In genomic region chr15:29269485-29270168, GRCh38 we compare ENCODE assay signal across 8 cellular contexts. TPM values are rescaled to one million over a fixed set of nuclear protein-coding genes. Genes with fewer than 3 reads are reported as not detected.
DNase-seq lines count a peak whose midpoint lies in the region; TF ChIP-seq lines count a peak whose summit lies in the region.

Gene NSMCE3 (minus strand): TSS chr15:29269822. CDS start chr15:29269705, 117 bp downstream.

- H3K4me3 ChIP-seq in DOHH2 (ENCODE audit: low read length) (peak within 1 kb of the TSS; percentile 96), GM23248 (peak within 1 kb of the TSS; percentile 89), Karpas-422 (ENCODE audit: low read length) (peak within 1 kb of the TSS; percentile 91)

- H3K36me3 ChIP-seq in DOHH2 (ENCODE audit: control insufficient read depth, low read length), result peaks cover 19% of the 10 kb centered on the region
- no peaks in the 10 kb centered on the region for H3K36me3 ChIP-seq in GM23248 (ENCODE audit: low read depth)
- no peaks in the 10 kb centered on the region for H3K36me3 ChIP-seq in Karpas-422 (ENCODE audit: insufficient read depth, low read length)

- 1% methylated on average over 50 to 68 of the region's 68 CpGs for WGBS in GM23248 (ENCODE audit: low coverage in 1 of 2, low lambda C conversion rate in 2 of 2, missing lambda C conversion rate in 2 of 2), 2 experiments

- H3K9me3 Mint-ChIP-seq in nephron progenitor cell, result no peaks in the 10 kb centered on the region
- no peaks in the 10 kb centered on the region for H3K9me3 Mint-ChIP-seq in stimulated activated naive CD8-positive, alpha-beta T cell treated with anti-CD3 and anti-CD28 coated beads, Interleukin-15, Interleukin-2, amounts not matched to agents 100 ng/mL and 50 ng/mL, for 24 hours

- H3K4me2 ChIP-seq in DOHH2 (ENCODE audit: low read length) (peak within 1 kb of the TSS; percentile 86), GM23248 (ENCODE audit: unreplicated experiment) (peak within 1 kb of the TSS; percentile 98), Karpas-422 (ENCODE audit: low read depth, low read length, poor library complexity, severe bottlenecking) (peak within 1 kb of the TSS; percentile 77)

- H2AFZ ChIP-seq in GM23248, result peak within 1 kb of the TSS; percentile 90
- H2AFZ ChIP-seq in Karpas-422 (ENCODE audit: low read length), result peak within 1 kb of the TSS; percentile 64

- no peaks in the 10 kb centered on the region for H3K36me3 Mint-ChIP-seq in nephron progenitor cell (ENCODE audit: low read depth)
- peaks cover 7% of the 10 kb centered on the region for H3K36me3 Mint-ChIP-seq in stimulated activated naive CD8-positive, alpha-beta T cell treated with anti-CD3 and anti-CD28 coated beads, Interleukin-15, Interleukin-2, amounts not matched to agents 100 ng/mL and 50 ng/mL, for 24 hours (ENCODE audit: low read depth)

- peaks cover 5% of the 10 kb centered on the region for H3K27me3 Mint-ChIP-seq in nephron progenitor cell (ENCODE audit: low read depth, poor library complexity)
- no peaks in the 10 kb centered on the region for H3K27me3 Mint-ChIP-seq in stimulated activated naive CD8-positive, alpha-beta T cell treated with anti-CD3 and anti-CD28 coated beads, Interleukin-15, Interleukin-2, amounts not matched to agents 100 ng/mL and 50 ng/mL, for 24 hours

- in situ Hi-C loops in GM23248 (cut with MboI), result no loop called here

- H3K9me2 ChIP-seq in DOHH2 (replicated peaks; ENCODE audit: control insufficient read depth, low read length) (no peaks in the 10 kb centered on the region), GM23248 (ENCODE audit: insufficient read depth) (no peaks in the 10 kb centered on the region), Karpas-422 (replicated peaks; ENCODE audit: insufficient read depth, low read length) (no peaks in the 10 kb centered on the region)

- H3K9ac ChIP-seq in GM23248 (peak within 1 kb of the TSS; percentile 88), Karpas-422 (ENCODE audit: low read length) (peak within 1 kb of the TSS; percentile 87)

- peaks cover 48% of the 10 kb centered on the region for H3K4me1 ChIP-seq in DOHH2 (ENCODE audit: control insufficient read depth, low read length)
- peaks cover 31% of the 10 kb centered on the region for H3K4me1 ChIP-seq in GM23248 (ENCODE audit: insufficient read depth)
- H3K4me1 ChIP-seq in Karpas-422 (ENCODE audit: low read length), result peaks cover 27% of the 10 kb centered on the region

- H3K9me3 ChIP-seq in DOHH2 (ENCODE audit: control insufficient read depth, insufficient read depth, low read length) (no peaks in the 10 kb centered on the region), GM23248 (ENCODE audit: low read depth) (no peaks in the 10 kb centered on the region), Karpas-422 (ENCODE audit: low read length) (no peaks in the 10 kb centered on the region)

- H3K27me3 ChIP-seq in DOHH2 (ENCODE audit: control insufficient read depth, low read length) (no peaks in the 10 kb centered on the region), GM23248 (replicated peaks; ENCODE audit: insufficient read depth) (no peaks in the 10 kb centered on the region), Karpas-422 (ENCODE audit: low read length) (no peaks in the 10 kb centered on the region)

- H3K27ac Mint-ChIP-seq in nephron progenitor cell, result peak within 1 kb of the TSS; percentile 97
- peak within 1 kb of the TSS; percentile 100 for H3K27ac Mint-ChIP-seq in stimulated activated naive CD8-positive, alpha-beta T cell treated with anti-CD3 and anti-CD28 coated beads, Interleukin-15, Interleukin-2, amounts not matched to agents 100 ng/mL and 50 ng/mL, for 24 hours

- H3K4me1 Mint-ChIP-seq in nephron progenitor cell, result peaks cover 50% of the 10 kb centered on the region
- H3K4me1 Mint-ChIP-seq in stimulated activated naive CD8-positive, alpha-beta T cell treated with anti-CD3 and anti-CD28 coated beads, Interleukin-15, Interleukin-2, amounts not matched to agents 100 ng/mL and 50 ng/mL, for 24 hours (ENCODE audit: low read depth), result peaks cover 48% of the 10 kb centered on the region

- peaks cover 14% of the 10 kb centered on the region for H3F3A ChIP-seq in DOHH2 (ENCODE audit: control insufficient read depth, insufficient read depth)
- H3F3A ChIP-seq in GM23248 (ENCODE audit: insufficient read depth), result peaks cover 21% of the 10 kb centered on the region

- TF ChIP-seq CTCF in DOHH2 (IDR thresholded peaks at IDR 0.05; ENCODE audit: low read depth, low read length, poor library complexity, severe bottlenecking), result no peak
- TF ChIP-seq CTCF in nephron progenitor cell (IDR thresholded peaks at IDR 0.05), result no peak

- DNase-seq in GM23248 (peak; percentile 96), Karpas-422 (peak; percentile 96), RPMI8226 (peak; percentile 86), fibroblast of the conjunctiva (ENCODE audit: low read depth) (peak; percentile 75), nephron progenitor cell (peak; percentile 91)
- DNase-seq in activated T-helper 9 cell treated with anti-CD3 and anti-CD28 coated beads, Interleukin-2, amount 50 U/mL, for 16 hours (ENCODE audit: low read depth), result peak; percentile 86

- H3K27ac ChIP-seq in DOHH2 (ENCODE audit: low read depth, low read length) (peak within 1 kb of the TSS; percentile 98), GM23248 (peak within 1 kb of the TSS; percentile 76), Karpas-422 (ENCODE audit: low read length) (peak within 1 kb of the TSS; percentile 90)

- H3K79me2 ChIP-seq in DOHH2 (ENCODE audit: control insufficient read depth, low read length), result peaks cover 41% of the 10 kb centered on the region
- peaks cover 28% of the 10 kb centered on the region for H3K79me2 ChIP-seq in GM23248 (ENCODE audit: insufficient read depth)
- H3K79me2 ChIP-seq in Karpas-422 (ENCODE audit: low read length), result peaks cover 10% of the 10 kb centered on the region

- peak within 1 kb of the TSS; percentile 95 for H3K4me3 Mint-ChIP-seq in nephron progenitor cell
- H3K4me3 Mint-ChIP-seq in stimulated activated naive CD8-positive, alpha-beta T cell treated with anti-CD3 and anti-CD28 coated beads, Interleukin-15, Interleukin-2, amounts not matched to agents 100 ng/mL and 50 ng/mL, for 24 hours, result peak within 1 kb of the TSS; percentile 99

- peaks cover 7% of the 10 kb centered on the region for H4K20me1 ChIP-seq in DOHH2 (ENCODE audit: control insufficient read depth, insufficient read depth, low read depth, low read length)
- peaks cover 4% of the 10 kb centered on the region for H4K20me1 ChIP-seq in GM23248 (ENCODE audit: insufficient read depth)
- peaks cover 5% of the 10 kb centered on the region; the same call in 1 of the 2 replicates for H4K20me1 ChIP-seq in Karpas-422 (ENCODE audit: insufficient read depth, low read depth, low read length)

RNA-seq across cellular contexts. Expression of gene NSMCE3, which starts in this region (rescaled TPM):
- 9.2 and 10.9 TPM in 2 replicates for total RNA-seq in GM23248 (2014; rRNA removed; shearing (Covaris generic))
- polyA plus RNA-seq in GM23248 (2016; fragmentation: Nextera tagmentation; extraction: Ambion mirVana), result 10.2 and 10.3 TPM in 2 replicates
- total RNA-seq in Karpas-422 (2014; rRNA removed; shearing (Covaris generic); ENCODE audit: low replicate concordance), result 14.6 and 14.8 TPM in 2 replicates

Comparison
In these comparisons a context has a peak if more than half of its experiments do, and no peak if none do; other contexts are left out.
1. Peak in every context shown above with its lines: DNase-seq, H3K4me3 ChIP-seq and H3K27ac ChIP-seq.